8 cellular contexts compared by ENCODE assay signal in the genomic region with DNA sequence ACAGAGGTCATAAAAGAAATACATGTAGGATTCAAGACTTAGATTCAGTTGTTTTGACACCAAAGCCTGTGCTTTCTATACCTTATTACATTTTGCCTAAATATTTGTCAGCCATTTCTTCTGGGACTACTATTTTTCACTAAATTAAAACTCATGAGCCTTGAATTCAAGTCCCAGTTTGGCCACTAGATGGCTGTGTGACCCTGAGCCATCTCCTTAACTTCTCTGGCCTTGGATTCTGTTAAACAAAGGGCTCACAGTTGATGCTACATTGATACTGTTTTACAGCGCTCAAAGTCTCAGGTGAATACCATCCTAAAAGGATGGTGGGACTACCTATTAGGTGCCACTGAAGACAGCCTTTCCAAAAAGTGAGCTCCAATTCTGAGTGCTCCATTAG. TPM values are rescaled to one million over a fixed set of nuclear protein-coding genes. Genes with fewer than 3 reads are reported as not detected.
A peak's percentile ranks its signal among the peaks of the same experiment; 100 is the strongest.
DNase-seq lines count a peak whose midpoint lies in the region; ATAC-seq and TF ChIP-seq lines count a peak whose summit lies in the region.

No MANE protein-coding gene starts in this region.

- H3K27me3 ChIP-seq in suprapubic skin: no peaks in the 10 kb centered on the region

- no peaks in the 10 kb centered on the region for H3K36me3 ChIP-seq in suprapubic skin

- H3K27ac ChIP-seq in suprapubic skin: no peak overlapping the region

- H3K4me3 ChIP-seq in suprapubic skin: no peak overlapping the region

- no peak for TF ChIP-seq POLR2A in suprapubic skin (IDR thresholded peaks at IDR 0.05)

- TF ChIP-seq CTCF in suprapubic skin (IDR thresholded peaks at IDR 0.05): no peak

- peak; percentile 58 for ATAC-seq in GM19463 (IDR thresholded peaks at IDR 0.05; ENCODE audit: unreplicated experiment)
- no peak for ATAC-seq in HG02884 (IDR thresholded peaks at IDR 0.05; ENCODE audit: unreplicated experiment)

- TF ChIP-seq EP300 in suprapubic skin (IDR thresholded peaks at IDR 0.05): no peak

- DNase-seq in ELF-1 (ENCODE audit: low read depth, low spot score): peak; percentile 45
- DNase-seq in OCI-M1 (lab: John Stamatoyannopoulos, UW): peak; percentile 1
- DNase-seq in glomerular visceral epithelial cell (ENCODE audit: extremely low spot score): peak; percentile 65
- no peak for DNase-seq in suprapubic skin (ENCODE audit: low spot score in 2 of 2)
- DNase-seq in NCI-H510A treated with DMSO at 0.1 percent for 48 hours (lab: John Stamatoyannopoulos, UW): no peak
- no peak for DNase-seq in T1000 (lab: John Stamatoyannopoulos, UW)

- H3K4me1 ChIP-seq in suprapubic skin: no peaks in the 10 kb centered on the region

- WGBS in suprapubic skin: 77% methylated on average over 1 of the region's 1 CpG

- no peaks in the 10 kb centered on the region for H3K9me3 ChIP-seq in suprapubic skin

RNA-seq across cellular contexts. Expression of a gene that starts 39.6 kb away (rescaled TPM):
- not detected for total RNA-seq in suprapubic skin

Comparison
In these comparisons a context has a peak if more than half of its experiments do, and no peak if none do; other contexts are left out.
1. DNase-seq: peak in ELF-1 (single experiment), OCI-M1 (single experiment) and glomerular visceral epithelial cell (single experiment); none in suprapubic skin (0 of 2), NCI-H510A treated with DMSO at 0.1 percent for 48 hours (single experiment) and T1000 (single experiment).